ENCODE assay signal across 1 cellular context in genomic region chr1:93304716-93305138, GRCh38.
A peak's percentile ranks its signal among the peaks of the same experiment; 100 is the strongest.
TF ChIP-seq lines count a peak whose summit lies in the region.

No MANE protein-coding gene starts in this region.

TF ChIP-seq in H1, 55 proteins besides CTCF, POLR2A, EP300 and RAD21 (continued from another document):
- TF ChIP-seq CHD2 (IDR thresholded peaks at IDR 0.05; ENCODE audit: low read length) (0 out of 2 replicates have a peak, but pooled peaks have one; percentile 24), HDAC2 (IDR thresholded peaks at IDR 0.05; ENCODE audit: borderline replicate concordance in 1 of 2, low read depth in 2 of 2, low read length in 2 of 2) (no peak)
